ENCODE assay signal across 2 cellular contexts in genomic region chr10:33007731-33008381, GRCh38.
A peak's percentile ranks its signal among the peaks of the same experiment; 100 is the strongest.
TF ChIP-seq lines count a peak whose summit lies in the region.

No MANE protein-coding gene starts in this region.

TF ChIP-seq in WTC11, 78 proteins besides CTCF, POLR2A, EP300 and RAD21:
- TF ChIP-seq HMGA2 (CRISPR knock-in tag; IDR thresholded peaks at IDR 0.05) = peak; percentile 100

TF ChIP-seq in H1, 55 proteins besides CTCF, POLR2A, EP300 and RAD21:
- TF ChIP-seq CEBPB (IDR thresholded peaks at IDR 0.05; ENCODE audit: low read depth, low read length) = 0 out of 2 replicates have a peak, but pooled peaks have one; percentile 15
